23 cellular contexts compared by ENCODE assay signal in genomic region chr1:183562701-183563100, GRCh38. TPM values are rescaled to one million over a fixed set of nuclear protein-coding genes. Genes with fewer than 3 reads are reported as not detected.
"Had no signal": no experiment of that assay in that cellular context is flagged by ENCODE, and none has a peak within 500 bp of the region (broad histone marks: within the 10 kb centered on the region; RNA-seq: fewer than 3 reads in every experiment).

No MANE protein-coding gene starts in this region.

- H3K27ac ChIP-seq: VCaP had no signal

- H3K9me3 Mint-ChIP-seq: activated CD4-positive, alpha-beta memory T cell treated with anti-CD3 and anti-CD28 coated beads for 36 hours; activated CD4-positive, alpha-beta T cell treated with anti-CD3 and anti-CD28 coated beads, Interleukin-2, amount 10 ng/mL, durations not matched to agents 7 days and 5 days had no signal

- H3K27me3 Mint-ChIP-seq: activated CD4-positive, alpha-beta memory T cell treated with anti-CD3 and anti-CD28 coated beads for 36 hours; activated CD4-positive, alpha-beta T cell treated with anti-CD3 and anti-CD28 coated beads, Interleukin-2, amount 10 ng/mL, durations not matched to agents 7 days and 5 days; activated naive CD8-positive, alpha-beta T cell; T-helper 17 cell had no signal

- H3K4me3 Mint-ChIP-seq: activated CD4-positive, alpha-beta memory T cell treated with anti-CD3 and anti-CD28 coated beads for 36 hours; activated CD4-positive, alpha-beta T cell treated with anti-CD3 and anti-CD28 coated beads, Interleukin-2, amount 10 ng/mL, durations not matched to agents 7 days and 5 days; activated naive CD8-positive, alpha-beta T cell; T-helper 17 cell had no signal

- H3K27me3 ChIP-seq: MG63 had no signal

- H3K4me3 ChIP-seq: MG63 had no signal

- H3K9me3 ChIP-seq: MG63 had no signal

- H3K27ac Mint-ChIP-seq: activated CD4-positive, alpha-beta memory T cell treated with anti-CD3 and anti-CD28 coated beads for 36 hours; activated CD4-positive, alpha-beta T cell treated with anti-CD3 and anti-CD28 coated beads, Interleukin-2, amount 10 ng/mL, durations not matched to agents 7 days and 5 days; activated naive CD8-positive, alpha-beta T cell had no signal

- ATAC-seq: T-helper 17 cell had no signal

- DNase-seq: activated CD4-positive, alpha-beta memory T cell treated with anti-CD3 and anti-CD28 coated beads for 36 hours; activated CD4-positive, alpha-beta T cell treated with anti-CD3 and anti-CD28 coated beads, Interleukin-2, amount 10 ng/mL, durations not matched to agents 7 days and 5 days; activated CD4-positive, CD25-positive, alpha-beta regulatory T cell; activated CD8-positive, alpha-beta memory T cell treated with anti-CD3 and anti-CD28 coated beads, Interleukin-2, amount 50 U/mL, for 4 hours; activated naive CD4-positive, alpha-beta T cell; caudate nucleus; MG63; MV-4-11; NCI-H1092 treated with DMSO at 0.1 percent for 48 hours; NCI-H1417 treated with DMSO at 0.1 percent for 48 hours; NCI-H1694; NCI-H2029; NCI-H2107; NCI-H2171 treated with DMSO at 0.1 percent for 48 hours; NCI-H345; NCI-H510A; NCI-H526 treated with DMSO at 0.1 percent for 48 hours; NCI-H82; SIG-M5; T-helper 17 cell had no signal

RNA-seq across cellular contexts. Expression of gene NCF2, which starts 27.6 kb away (rescaled TPM):
- total RNA-seq: RPMI7951 had no signal
